In genomic region chr7:135763261-135763660, GRCh38 we compare ENCODE assay signal across 1 cellular context.
TF ChIP-seq lines count a peak whose summit lies in the region.

No MANE protein-coding gene starts in this region.

TF ChIP-seq in WTC11, 78 proteins besides CTCF, POLR2A, EP300 and RAD21 (continued from another document):
- TF ChIP-seq FOXP1 (CRISPR knock-in tag; IDR thresholded peaks at IDR 0.05; ENCODE audit: borderline replicate concordance) (no peak), KAT7 (CRISPR knock-in tag; IDR thresholded peaks at IDR 0.05; ENCODE audit: borderline replicate concordance) (no peak), TCF7 (CRISPR knock-in tag; IDR thresholded peaks at IDR 0.05; ENCODE audit: low read depth) (no peak), CREM (CRISPR knock-in tag; IDR thresholded peaks at IDR 0.05) (no peak), ZNF396 (CRISPR knock-in tag; IDR thresholded peaks at IDR 0.05; ENCODE audit: borderline replicate concordance) (no peak), ARID4B (CRISPR knock-in tag; IDR thresholded peaks at IDR 0.05; ENCODE audit: borderline replicate concordance) (no peak), SP1 (CRISPR knock-in tag; conservative IDR thresholded peaks at IDR 0.05) (no peak), IRF2 (CRISPR knock-in tag; IDR thresholded peaks at IDR 0.05; ENCODE audit: borderline replicate concordance, low read depth) (no peak), GABPB1 (CRISPR knock-in tag; IDR thresholded peaks at IDR 0.05) (no peak), ZNF416 (CRISPR knock-in tag; IDR thresholded peaks at IDR 0.05) (no peak), PRRX2 (CRISPR knock-in tag; IDR thresholded peaks at IDR 0.05) (no peak), MXD4 (CRISPR knock-in tag; IDR thresholded peaks at IDR 0.05; ENCODE audit: borderline replicate concordance) (no peak), ZNF512 (CRISPR knock-in tag; IDR thresholded peaks at IDR 0.05; ENCODE audit: borderline replicate concordance) (no peak), MLX (CRISPR knock-in tag; IDR thresholded peaks at IDR 0.05) (no peak), AR (CRISPR knock-in tag; IDR thresholded peaks at IDR 0.05) (no peak)
TF ChIP-seq in WTC11: peak in this region for 0.
